In genomic region chr4:52983563-52984303, GRCh38 we compare ENCODE assay signal across 8 cellular contexts.
DNase-seq lines count a peak whose midpoint lies in the region; ATAC-seq, FAIRE-seq and TF ChIP-seq lines count a peak whose summit lies in the region.

No MANE protein-coding gene starts in this region.

- no TSS peak for BruUV-seq in GM12878 (replicated peaks; lab: Mats Ljungman, UMichigan)

- H3K4me1 ChIP-seq in GM12878 (ENCODE audit: control insufficient read depth, insufficient read depth, low read length): no peaks in the 10 kb centered on the region
- no peaks in the 10 kb centered on the region for H3K4me1 ChIP-seq in iPS DF 6.9 (ENCODE audit: control insufficient read depth, insufficient read depth, low read length)

- CTCF ChIA-PET in GM12878 (lab: Yijun Ruan, JAX): interaction anchor here (0.6 to 6.4 kb wide), 24 partner anchors 17 to 749 kb away, joined by 3 to 91 read pairs (median 3); no protein-coding TSS in a partner anchor

- peak; percentile 24 for DNase-seq in 8988T
- no peak for DNase-seq in GM06990 (ENCODE audit: extremely low read depth, insufficient read length)
- DNase-seq in NCI-H510A treated with DMSO at 0.1 percent for 48 hours (lab: John Stamatoyannopoulos, UW): peak; percentile 77
- DNase-seq in GM12878 (ENCODE audit: low read depth, low spot score): no peak
- DNase-seq in iPS DF 6.9 (ENCODE audit: low read depth, low spot score): peak; percentile 41
- peak; percentile 95 for DNase-seq in superior temporal gyrus (ENCODE audit: extremely low spot score)

- no peaks in the 10 kb centered on the region for H3K9me3 ChIP-seq in GM12878 (replicated peaks; ENCODE audit: control insufficient read depth, insufficient read depth, low read length)
- no peaks in the 10 kb centered on the region; the same call in 1 of the 2 replicates for H3K9me3 ChIP-seq in iPS DF 6.9 (ENCODE audit: control insufficient read depth, insufficient read depth, low read length)

- H3K36me3 ChIP-seq in GM06990 (ENCODE audit: control insufficient read depth, insufficient read depth, low read length) (no peaks in the 10 kb centered on the region), GM12878 (ENCODE audit: control insufficient read depth in 2 of 2, insufficient read depth in 2 of 2, low read length in 1 of 2) (no peaks in the 10 kb centered on the region; a peak in 1 of 4 replicates), iPS DF 6.9 (ENCODE audit: control insufficient read depth, insufficient read depth, low read length) (no peaks in the 10 kb centered on the region)

- H3K27ac ChIP-seq in GM12878 (ENCODE audit: control insufficient read depth, insufficient read depth) (no peak overlapping the region), iPS DF 6.9 (ENCODE audit: low read length) (no peak overlapping the region)

- no peak for TF ChIP-seq EP300 in GM12878 (IDR thresholded peaks at IDR 0.05; ENCODE audit: borderline replicate concordance in 1 of 2, control insufficient read depth in 1 of 2, low read depth in 2 of 2, low read length in 2 of 2)

- intact Hi-C loops in GM12878 (cut with micrococcal nuclease; ENCODE audit: unreplicated experiment): loop anchor here (1.0 to 10.0 kb wide), 6 partner anchors 73 to 607 kb away; no protein-coding TSS in a partner anchor

- in situ Hi-C loops in GM12878 (cut with MboI): loop anchor here (5.0 kb wide), 2 partner anchors 436 to 606 kb away; no protein-coding TSS in a partner anchor

- TF ChIP-seq RAD21 in GM12878 (IDR thresholded peaks at IDR 0.05; ENCODE audit: insufficient read depth, low read depth, low read length): peak; percentile 80

- H2AFZ ChIP-seq in GM12878 (ENCODE audit: control insufficient read depth, low read depth, low read length): no peak overlapping the region

- H4K20me1 ChIP-seq in GM12878 (ENCODE audit: control insufficient read depth, insufficient read depth): no peaks in the 10 kb centered on the region

- H3K4me2 ChIP-seq in GM12878 (ENCODE audit: control insufficient read depth, insufficient read depth): no peak overlapping the region

- RAD21 ChIA-PET in GM12878 (lab: Charles Lee; ENCODE audit: unreplicated experiment): interaction anchor here (1.0 to 3.7 kb wide), 7 partner anchors 41 to 608 kb away, joined by 3 to 30 read pairs (median 5); no protein-coding TSS in a partner anchor

- no peaks in the 10 kb centered on the region for H3K79me2 ChIP-seq in GM12878 (ENCODE audit: control insufficient read depth, insufficient read depth, low read length)

- peak; percentile 54 for TF ChIP-seq CTCF in GM06990 (IDR thresholded peaks at IDR 0.05; ENCODE audit: insufficient read depth, low read length, poor library complexity, severe bottlenecking)
- TF ChIP-seq CTCF in GM12878 (IDR thresholded peaks at IDR 0.05 in 2 of 3, conservative IDR thresholded peaks at IDR 0.05 in 1 of 3; ENCODE audit: control insufficient read depth in 2 of 3, extremely low read depth in 1 of 3, insufficient read depth in 1 of 3, low read depth in 3 of 3, low read length in 3 of 3): peak; percentile 42 to 63 (median 47); a peak in 5 of 6 replicates

- ATAC-seq in HG03342 (IDR thresholded peaks at IDR 0.05; ENCODE audit: unreplicated experiment) (peak; percentile 68), GM12878 (peak; percentile 94), HG03196 (IDR thresholded peaks at IDR 0.05; ENCODE audit: unreplicated experiment) (no peak)

- H3K27me3 ChIP-seq in GM06990 (replicated peaks; ENCODE audit: control insufficient read depth, insufficient read depth, low read length): no peaks in the 10 kb centered on the region
- H3K27me3 ChIP-seq in GM12878 (replicated peaks in 1 of 2; ENCODE audit: control insufficient read depth in 2 of 2, insufficient read depth in 2 of 2, low read length in 1 of 2): no peaks in the 10 kb centered on the region
- H3K27me3 ChIP-seq in iPS DF 6.9 (ENCODE audit: control insufficient read depth, insufficient read depth, low read length): no peaks in the 10 kb centered on the region

- POLR2A ChIA-PET in GM12878 (lab: Charles Lee): no interaction called here

- FAIRE-seq in GM12878 (lab: Jason Lieb, UNC): peak; percentile 66

- no peak overlapping the region for H3K9ac ChIP-seq in GM12878 (ENCODE audit: control insufficient read depth, insufficient read depth, low read length)

- WGBS in GM12878 (ENCODE audit: insufficient coverage, insufficient replicate concordance, low lambda C conversion rate, missing lambda C conversion rate): 0% methylated on average over 1 of the region's 1 CpG
- no CpG with 5 or more reads among the region's 1 CpG for WGBS in iPS DF 6.9 (ENCODE audit: insufficient coverage, insufficient read length)

- SMC1A ChIA-PET in GM12878 (lab: Charles Lee; ENCODE audit: uncharacterized antibody, unreplicated experiment): interaction anchor here (0.8 to 2.8 kb wide), 13 partner anchors 26 to 1250 kb away, joined by 3 to 20 read pairs (median 4); no protein-coding TSS in a partner anchor

- no peak for TF ChIP-seq POLR2A in GM12878 (IDR thresholded peaks at IDR 0.05; ENCODE audit: low read depth, low read length)

- no peak overlapping the region for H3K4me3 ChIP-seq in GM06990 (replicated peaks; ENCODE audit: low read depth, low read length)
- H3K4me3 ChIP-seq in GM12878: no peak overlapping the region
- H3K4me3 ChIP-seq in iPS DF 6.9 (ENCODE audit: low read length): no peak overlapping the region

TF ChIP-seq in GM12878, 131 proteins besides CTCF, POLR2A, EP300 and RAD21:
- TF ChIP-seq HDAC2 (IDR thresholded peaks at IDR 0.05) (no peak), JUNB (IDR thresholded peaks at IDR 0.05) (no peak), FOS (IDR thresholded peaks at IDR 0.05; ENCODE audit: borderline replicate concordance, extremely low read depth, insufficient read length) (no peak), YBX1 (IDR thresholded peaks at IDR 0.05) (no peak), SMC3 (IDR thresholded peaks at IDR 0.05; ENCODE audit: borderline replicate concordance, low read length) (peak; percentile 80; the same call in 1 of the 2 replicates), POLR2AphosphoS5 (IDR thresholded peaks at IDR 0.05; ENCODE audit: low read length) (no peak), RUNX3 (IDR thresholded peaks at IDR 0.05; ENCODE audit: low read length) (no peak)

Comparison
In these comparisons a context has a peak if more than half of its experiments do, and no peak if none do; other contexts are left out.
1. DNase-seq: peak in 8988T (single experiment), NCI-H510A treated with DMSO at 0.1 percent for 48 hours (single experiment), iPS DF 6.9 (single experiment) and superior temporal gyrus (single experiment); none in GM06990 (single experiment) and GM12878 (single experiment).